Comparison of ENCODE assay signal across 1 cellular context in genomic region chr6:81886909-81887308, GRCh38.
TF ChIP-seq lines count a peak whose summit lies in the region.
"Not testable (repeated sequence)": the region's sequence is repeated elsewhere in the genome, so short reads cannot be mapped to it uniquely, and the experiment has no call there.

No MANE protein-coding gene starts in this region.

- not testable (repeated sequence) for H3K27ac ChIP-seq in HEK293 (ENCODE audit: extremely low read depth, low read depth, low read length)

- not testable (repeated sequence) for H3K4me3 ChIP-seq in HEK293 (ENCODE audit: low read depth, low read length)

- not testable (repeated sequence) for H3K36me3 ChIP-seq in HEK293 (ENCODE audit: control insufficient read depth in 2 of 2, insufficient read depth in 1 of 2, low read length in 2 of 2)

- CTCF ChIA-PET in HEK293 (lab: Yijun Ruan, JAX) = interaction anchor here (0.6 kb wide), 1 partner anchor 447 kb away, joined by 3 read pairs; no protein-coding TSS in a partner anchor

- TF ChIP-seq CTCF in HEK293 (tag by site-specific recombination; IDR thresholded peaks at IDR 0.05) = not testable (repeated sequence)

- H3K9me3 ChIP-seq in HEK293 (ENCODE audit: control insufficient read depth, insufficient read depth, low read depth, low read length) = not testable (repeated sequence)

- not testable (repeated sequence) for H3K4me1 ChIP-seq in HEK293 (ENCODE audit: control insufficient read depth, insufficient read depth, low read length)

- POLR2A ChIA-PET in HEK293 (lab: Yijun Ruan, JAX) = not testable (repeated sequence)

TF ChIP-seq in HEK293, 187 proteins besides CTCF, POLR2A, EP300 and RAD21:
- TF ChIP-seq ZNF157 (tag by site-specific recombination; IDR thresholded peaks at IDR 0.05) = peak; percentile 92
TF ChIP-seq in HEK293: peak in this region for 1; not testable (repeated sequence) for 186.
